ENCODE assay signal across 17 cellular contexts in genomic region chr9:102845847-102846246, GRCh38.
"Had no signal": no experiment of that assay in that cellular context is flagged by ENCODE, and none has a peak within 500 bp of the region (broad histone marks: within the 10 kb centered on the region; RNA-seq: fewer than 3 reads in every experiment).

No MANE protein-coding gene starts in this region.

- ATAC-seq: esophagus mucosa; heart left ventricle; naive thymus-derived CD8-positive, alpha-beta T cell; sciatic nerve; stimulated activated naive B cell treated with anti-CD40 and anti-IgM and Interleukin-4, amounts not matched to agents 10 μg/mL and 1 μg/mL and 100 μg/mL, for 72 hours; stimulated activated naive CD8-positive, alpha-beta T cell treated with anti-CD3 and anti-CD28 coated beads, Interleukin-15, amount 100 ng/mL, for 72 hours; upper lobe of right lung had no signal

- H3K36me3 ChIP-seq: heart left ventricle, tibial nerve, upper lobe of right lung, vagina had no signal

- H3K27ac ChIP-seq: dorsolateral prefrontal cortex, heart left ventricle, testis, tibial nerve, upper lobe of right lung, vagina had no signal

- H3K9me3 ChIP-seq: testis, tibial nerve, upper lobe of right lung, vagina had no signal

- DNase-seq: dorsolateral prefrontal cortex; effector CD8-positive, alpha-beta T cell; heart left ventricle; hippocampal formation; naive thymus-derived CD8-positive, alpha-beta T cell; posterior cingulate gyrus; stimulated activated CD4-positive, alpha-beta T cell treated with anti-CD3 and anti-CD28 coated beads, Interleukin-2, amount 100 ng/mL, for 24 hours; stimulated activated CD4-positive, alpha-beta T cell treated with anti-CD3 and anti-CD28 coated beads, Interleukin-4, amount 100 ng/mL, for 4 hours; stimulated activated naive B cell treated with anti-CD40 and anti-IgM and Interleukin-4, amounts not matched to agents 10 μg/mL and 1 μg/mL and 100 μg/mL, for 72 hours; stimulated activated naive CD8-positive, alpha-beta T cell treated with anti-CD3 and anti-CD28 coated beads, Interleukin-15, amount 100 ng/mL, for 72 hours; testis; upper lobe of right lung had no signal

- H3K4me3 ChIP-seq: dorsolateral prefrontal cortex, heart left ventricle, testis, tibial nerve, upper lobe of right lung, vagina had no signal

- H3K4me1 ChIP-seq: heart left ventricle, testis, tibial nerve, upper lobe of right lung, vagina had no signal

- FAIRE-seq: frontal cortex had no signal

- H3K27me3 ChIP-seq: heart left ventricle, testis, tibial nerve, upper lobe of right lung, vagina had no signal
